In the genomic region with DNA sequence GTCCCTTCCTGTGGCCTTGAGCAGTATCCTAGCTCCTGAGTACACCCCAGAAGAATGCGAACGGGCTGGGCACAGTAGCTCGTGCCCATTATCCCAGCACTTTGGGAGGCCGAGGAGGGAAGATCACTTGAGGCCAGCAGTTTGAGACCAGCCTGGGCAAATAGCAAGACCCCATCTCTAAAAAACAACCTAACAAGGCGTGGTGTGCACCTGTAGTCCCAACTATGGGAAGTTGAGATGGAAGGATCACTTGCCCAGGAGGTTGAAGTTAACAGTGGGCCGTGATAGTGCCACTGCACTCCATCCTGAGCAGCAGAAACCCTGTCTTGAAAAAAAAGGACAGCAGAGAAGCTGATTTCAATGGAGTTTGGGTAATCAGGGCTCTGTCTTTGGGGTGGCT, we compare ENCODE assay signal across 1 cellular context.
TF ChIP-seq lines count a peak whose summit lies in the region.

No MANE protein-coding gene starts in this region.

TF ChIP-seq in K562, 482 proteins besides CTCF, POLR2A, EP300 and RAD21 (continues in another document):
- TF ChIP-seq NFIC (IDR thresholded peaks at IDR 0.05), result no peak
- TF ChIP-seq, protein P1, sequence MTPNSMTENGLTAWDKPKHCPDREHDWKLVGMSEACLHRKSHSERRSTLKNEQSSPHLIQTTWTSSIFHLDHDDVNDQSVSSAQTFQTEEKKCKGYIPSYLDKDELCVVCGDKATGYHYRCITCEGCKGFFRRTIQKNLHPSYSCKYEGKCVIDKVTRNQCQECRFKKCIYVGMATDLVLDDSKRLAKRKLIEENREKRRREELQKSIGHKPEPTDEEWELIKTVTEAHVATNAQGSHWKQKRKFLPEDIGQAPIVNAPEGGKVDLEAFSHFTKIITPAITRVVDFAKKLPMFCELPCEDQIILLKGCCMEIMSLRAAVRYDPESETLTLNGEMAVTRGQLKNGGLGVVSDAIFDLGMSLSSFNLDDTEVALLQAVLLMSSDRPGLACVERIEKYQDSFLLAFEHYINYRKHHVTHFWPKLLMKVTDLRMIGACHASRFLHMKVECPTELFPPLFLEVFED (CRISPR knock-in tag; conservative IDR thresholded peaks at IDR 0.05), result 0 out of 2 replicates have a peak, but pooled peaks have one; percentile 3
- TF ChIP-seq YBX1 (IDR thresholded peaks at IDR 0.05), result no peak
- TF ChIP-seq, protein P2, sequence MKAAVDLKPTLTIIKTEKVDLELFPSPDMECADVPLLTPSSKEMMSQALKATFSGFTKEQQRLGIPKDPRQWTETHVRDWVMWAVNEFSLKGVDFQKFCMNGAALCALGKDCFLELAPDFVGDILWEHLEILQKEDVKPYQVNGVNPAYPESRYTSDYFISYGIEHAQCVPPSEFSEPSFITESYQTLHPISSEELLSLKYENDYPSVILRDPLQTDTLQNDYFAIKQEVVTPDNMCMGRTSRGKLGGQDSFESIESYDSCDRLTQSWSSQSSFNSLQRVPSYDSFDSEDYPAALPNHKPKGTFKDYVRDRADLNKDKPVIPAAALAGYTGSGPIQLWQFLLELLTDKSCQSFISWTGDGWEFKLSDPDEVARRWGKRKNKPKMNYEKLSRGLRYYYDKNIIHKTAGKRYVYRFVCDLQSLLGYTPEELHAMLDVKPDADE (conservative IDR thresholded peaks at IDR 0.05; ENCODE audit: control insufficient read depth, low read depth, low read length), result no peak
- no peak for TF ChIP-seq ZNF174 (CRISPR knock-in tag; IDR thresholded peaks at IDR 0.05)
- TF ChIP-seq, protein P3, sequence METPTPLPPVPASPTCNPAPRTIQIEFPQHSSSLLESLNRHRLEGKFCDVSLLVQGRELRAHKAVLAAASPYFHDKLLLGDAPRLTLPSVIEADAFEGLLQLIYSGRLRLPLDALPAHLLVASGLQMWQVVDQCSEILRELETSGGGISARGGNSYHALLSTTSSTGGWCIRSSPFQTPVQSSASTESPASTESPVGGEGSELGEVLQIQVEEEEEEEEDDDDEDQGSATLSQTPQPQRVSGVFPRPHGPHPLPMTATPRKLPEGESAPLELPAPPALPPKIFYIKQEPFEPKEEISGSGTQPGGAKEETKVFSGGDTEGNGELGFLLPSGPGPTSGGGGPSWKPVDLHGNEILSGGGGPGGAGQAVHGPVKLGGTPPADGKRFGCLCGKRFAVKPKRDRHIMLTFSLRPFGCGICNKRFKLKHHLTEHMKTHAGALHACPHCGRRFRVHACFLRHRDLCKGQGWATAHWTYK (CRISPR knock-in tag; IDR thresholded peaks at IDR 0.05), result no peak
- peak; percentile 97 for TF ChIP-seq ZNF121 (CRISPR knock-in tag; conservative IDR thresholded peaks at IDR 0.05)
- no peak for TF ChIP-seq U2AF2 (optimal IDR thresholded peaks at IDR 0.05; ENCODE audit: low read depth, low read length)
- TF ChIP-seq, protein P4, sequence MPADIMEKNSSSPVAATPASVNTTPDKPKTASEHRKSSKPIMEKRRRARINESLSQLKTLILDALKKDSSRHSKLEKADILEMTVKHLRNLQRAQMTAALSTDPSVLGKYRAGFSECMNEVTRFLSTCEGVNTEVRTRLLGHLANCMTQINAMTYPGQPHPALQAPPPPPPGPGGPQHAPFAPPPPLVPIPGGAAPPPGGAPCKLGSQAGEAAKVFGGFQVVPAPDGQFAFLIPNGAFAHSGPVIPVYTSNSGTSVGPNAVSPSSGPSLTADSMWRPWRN (IDR thresholded peaks at IDR 0.05; ENCODE audit: low read depth), result no peak
- TF ChIP-seq COPS2 (conservative IDR thresholded peaks at IDR 0.05), result no peak
- TF ChIP-seq XRCC3 (IDR thresholded peaks at IDR 0.05), result no peak
- peak; percentile 49; the same call in 1 of the 2 replicates for TF ChIP-seq POLR2AphosphoS5 (IDR thresholded peaks at IDR 0.05; ENCODE audit: control insufficient read depth, insufficient read depth, low read depth, low read length)
- TF ChIP-seq PHB2 (IDR thresholded peaks at IDR 0.05; ENCODE audit: low read depth), result no peak
- TF ChIP-seq, protein P5, sequence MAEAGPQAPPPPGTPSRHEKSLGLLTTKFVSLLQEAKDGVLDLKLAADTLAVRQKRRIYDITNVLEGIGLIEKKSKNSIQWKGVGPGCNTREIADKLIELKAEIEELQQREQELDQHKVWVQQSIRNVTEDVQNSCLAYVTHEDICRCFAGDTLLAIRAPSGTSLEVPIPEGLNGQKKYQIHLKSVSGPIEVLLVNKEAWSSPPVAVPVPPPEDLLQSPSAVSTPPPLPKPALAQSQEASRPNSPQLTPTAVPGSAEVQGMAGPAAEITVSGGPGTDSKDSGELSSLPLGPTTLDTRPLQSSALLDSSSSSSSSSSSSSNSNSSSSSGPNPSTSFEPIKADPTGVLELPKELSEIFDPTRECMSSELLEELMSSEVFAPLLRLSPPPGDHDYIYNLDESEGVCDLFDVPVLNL (CRISPR knock-in tag; IDR thresholded peaks at IDR 0.05; ENCODE audit: low read depth), result no peak
- TF ChIP-seq PTRF (tag; IDR thresholded peaks at IDR 0.05), result no peak
- TF ChIP-seq, protein P6, sequence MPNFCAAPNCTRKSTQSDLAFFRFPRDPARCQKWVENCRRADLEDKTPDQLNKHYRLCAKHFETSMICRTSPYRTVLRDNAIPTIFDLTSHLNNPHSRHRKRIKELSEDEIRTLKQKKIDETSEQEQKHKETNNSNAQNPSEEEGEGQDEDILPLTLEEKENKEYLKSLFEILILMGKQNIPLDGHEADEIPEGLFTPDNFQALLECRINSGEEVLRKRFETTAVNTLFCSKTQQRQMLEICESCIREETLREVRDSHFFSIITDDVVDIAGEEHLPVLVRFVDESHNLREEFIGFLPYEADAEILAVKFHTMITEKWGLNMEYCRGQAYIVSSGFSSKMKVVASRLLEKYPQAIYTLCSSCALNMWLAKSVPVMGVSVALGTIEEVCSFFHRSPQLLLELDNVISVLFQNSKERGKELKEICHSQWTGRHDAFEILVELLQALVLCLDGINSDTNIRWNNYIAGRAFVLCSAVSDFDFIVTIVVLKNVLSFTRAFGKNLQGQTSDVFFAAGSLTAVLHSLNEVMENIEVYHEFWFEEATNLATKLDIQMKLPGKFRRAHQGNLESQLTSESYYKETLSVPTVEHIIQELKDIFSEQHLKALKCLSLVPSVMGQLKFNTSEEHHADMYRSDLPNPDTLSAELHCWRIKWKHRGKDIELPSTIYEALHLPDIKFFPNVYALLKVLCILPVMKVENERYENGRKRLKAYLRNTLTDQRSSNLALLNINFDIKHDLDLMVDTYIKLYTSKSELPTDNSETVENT (CRISPR knock-in tag; IDR thresholded peaks at IDR 0.05), result no peak
- TF ChIP-seq ZNF253 (CRISPR knock-in tag; conservative IDR thresholded peaks at IDR 0.05), result peak; percentile 67; the same call in 1 of the 2 replicates
- no peak for TF ChIP-seq SRSF3 (IDR thresholded peaks at IDR 0.05; ENCODE audit: insufficient read depth, low read length)
- no peak for TF ChIP-seq NR4A1 (CRISPR knock-in tag; IDR thresholded peaks at IDR 0.05)
- TF ChIP-seq NR4A1 (tag; IDR thresholded peaks at IDR 0.05), result no peak
- TF ChIP-seq TRIM28 (IDR thresholded peaks at IDR 0.05), result no peak
- TF ChIP-seq ZNF124 (CRISPR knock-in tag; IDR thresholded peaks at IDR 0.05), result no peak
- TF ChIP-seq SP1 (CRISPR knock-in tag; IDR thresholded peaks at IDR 0.05), result 0 out of 2 replicates have a peak, but pooled peaks have one; percentile 4
- no peak for TF ChIP-seq SIX5 (IDR thresholded peaks at IDR 0.05; ENCODE audit: borderline replicate concordance in 1 of 2, insufficient read depth in 1 of 2, low read depth in 1 of 2, low read length in 2 of 2)
- TF ChIP-seq, protein P7, sequence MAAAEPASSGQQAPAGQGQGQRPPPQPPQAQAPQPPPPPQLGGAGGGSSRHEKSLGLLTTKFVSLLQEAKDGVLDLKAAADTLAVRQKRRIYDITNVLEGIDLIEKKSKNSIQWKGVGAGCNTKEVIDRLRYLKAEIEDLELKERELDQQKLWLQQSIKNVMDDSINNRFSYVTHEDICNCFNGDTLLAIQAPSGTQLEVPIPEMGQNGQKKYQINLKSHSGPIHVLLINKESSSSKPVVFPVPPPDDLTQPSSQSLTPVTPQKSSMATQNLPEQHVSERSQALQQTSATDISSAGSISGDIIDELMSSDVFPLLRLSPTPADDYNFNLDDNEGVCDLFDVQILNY (CRISPR knock-in tag; IDR thresholded peaks at IDR 0.05), result peak; percentile 79
- TF ChIP-seq, protein P8, sequence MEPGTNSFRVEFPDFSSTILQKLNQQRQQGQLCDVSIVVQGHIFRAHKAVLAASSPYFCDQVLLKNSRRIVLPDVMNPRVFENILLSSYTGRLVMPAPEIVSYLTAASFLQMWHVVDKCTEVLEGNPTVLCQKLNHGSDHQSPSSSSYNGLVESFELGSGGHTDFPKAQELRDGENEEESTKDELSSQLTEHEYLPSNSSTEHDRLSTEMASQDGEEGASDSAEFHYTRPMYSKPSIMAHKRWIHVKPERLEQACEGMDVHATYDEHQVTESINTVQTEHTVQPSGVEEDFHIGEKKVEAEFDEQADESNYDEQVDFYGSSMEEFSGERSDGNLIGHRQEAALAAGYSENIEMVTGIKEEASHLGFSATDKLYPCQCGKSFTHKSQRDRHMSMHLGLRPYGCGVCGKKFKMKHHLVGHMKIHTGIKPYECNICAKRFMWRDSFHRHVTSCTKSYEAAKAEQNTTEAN (CRISPR knock-in tag; IDR thresholded peaks at IDR 0.05), result no peak
- TF ChIP-seq GATAD2B (IDR thresholded peaks at IDR 0.05; ENCODE audit: borderline replicate concordance), result no peak
- TF ChIP-seq ZNF431 (CRISPR knock-in tag; IDR thresholded peaks at IDR 0.05), result no peak
- TF ChIP-seq ZKSCAN1 (IDR thresholded peaks at IDR 0.05; ENCODE audit: low read depth, low read length), result no peak
- no peak for TF ChIP-seq HMGN3 (IDR thresholded peaks at IDR 0.05; ENCODE audit: borderline replicate concordance, extremely low read depth, insufficient read length, low read depth, low read length)
- TF ChIP-seq, protein P9, sequence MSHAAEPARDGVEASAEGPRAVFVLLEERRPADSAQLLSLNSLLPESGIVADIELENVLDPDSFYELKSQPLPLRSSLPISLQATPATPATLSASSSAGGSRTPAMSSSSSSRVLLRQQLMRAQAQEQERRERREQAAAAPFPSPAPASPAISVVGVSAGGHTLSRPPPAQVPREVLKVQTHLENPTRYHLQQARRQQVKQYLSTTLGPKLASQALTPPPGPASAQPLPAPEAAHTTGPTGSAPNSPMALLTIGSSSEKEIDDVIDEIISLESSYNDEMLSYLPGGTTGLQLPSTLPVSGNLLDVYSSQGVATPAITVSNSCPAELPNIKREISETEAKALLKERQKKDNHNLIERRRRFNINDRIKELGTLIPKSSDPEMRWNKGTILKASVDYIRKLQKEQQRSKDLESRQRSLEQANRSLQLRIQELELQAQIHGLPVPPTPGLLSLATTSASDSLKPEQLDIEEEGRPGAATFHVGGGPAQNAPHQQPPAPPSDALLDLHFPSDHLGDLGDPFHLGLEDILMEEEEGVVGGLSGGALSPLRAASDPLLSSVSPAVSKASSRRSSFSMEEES (CRISPR knock-in tag; IDR thresholded peaks at IDR 0.05), result no peak
- no peak for TF ChIP-seq KDM1A (IDR thresholded peaks at IDR 0.05)
- peak; percentile 70; the same call in 1 of the 2 replicates for TF ChIP-seq GABPB2 (CRISPR knock-in tag; conservative IDR thresholded peaks at IDR 0.05)
- TF ChIP-seq ZKSCAN3 (CRISPR knock-in tag; IDR thresholded peaks at IDR 0.05), result no peak
- TF ChIP-seq ZNF175 (CRISPR knock-in tag; IDR thresholded peaks at IDR 0.05; ENCODE audit: low read depth), result no peak
- TF ChIP-seq, protein P10, sequence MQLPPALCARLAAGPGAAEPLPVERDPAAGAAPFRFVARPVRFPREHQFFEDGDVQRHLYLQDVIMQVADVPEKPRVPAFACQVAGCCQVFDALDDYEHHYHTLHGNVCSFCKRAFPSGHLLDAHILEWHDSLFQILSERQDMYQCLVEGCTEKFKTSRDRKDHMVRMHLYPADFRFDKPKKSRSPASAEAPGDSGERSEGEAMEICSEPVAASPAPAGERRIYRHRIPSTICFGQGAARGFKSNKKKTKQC (CRISPR knock-in tag; IDR thresholded peaks at IDR 0.05), result no peak; the same call in 1 of the 2 replicates
- no peak for TF ChIP-seq STAT5A (IDR thresholded peaks at IDR 0.05; ENCODE audit: borderline replicate concordance, low read length)
- TF ChIP-seq, protein P11, sequence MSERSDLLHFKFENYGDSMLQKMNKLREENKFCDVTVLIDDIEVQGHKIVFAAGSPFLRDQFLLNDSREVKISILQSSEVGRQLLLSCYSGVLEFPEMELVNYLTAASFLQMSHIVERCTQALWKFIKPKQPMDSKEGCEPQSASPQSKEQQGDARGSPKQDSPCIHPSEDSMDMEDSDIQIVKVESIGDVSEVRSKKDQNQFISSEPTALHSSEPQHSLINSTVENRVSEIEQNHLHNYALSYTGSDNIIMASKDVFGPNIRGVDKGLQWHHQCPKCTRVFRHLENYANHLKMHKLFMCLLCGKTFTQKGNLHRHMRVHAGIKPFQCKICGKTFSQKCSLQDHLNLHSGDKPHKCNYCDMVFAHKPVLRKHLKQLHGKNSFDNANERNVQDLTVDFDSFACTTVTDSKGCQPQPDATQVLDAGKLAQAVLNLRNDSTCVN (CRISPR knock-in tag; IDR thresholded peaks at IDR 0.05), result no peak
- TF ChIP-seq JUN (IDR thresholded peaks at IDR 0.05; ENCODE audit: borderline replicate concordance, low read depth, low read length), result no peak
- no peak for TF ChIP-seq JUN (CRISPR knock-in tag; IDR thresholded peaks at IDR 0.05; ENCODE audit: borderline replicate concordance)
- no peak for TF ChIP-seq LARP7 (IDR thresholded peaks at IDR 0.05)
- no peak for TF ChIP-seq GABPA (tag; conservative IDR thresholded peaks at IDR 0.05; ENCODE audit: low read depth)
- TF ChIP-seq, protein P12, sequence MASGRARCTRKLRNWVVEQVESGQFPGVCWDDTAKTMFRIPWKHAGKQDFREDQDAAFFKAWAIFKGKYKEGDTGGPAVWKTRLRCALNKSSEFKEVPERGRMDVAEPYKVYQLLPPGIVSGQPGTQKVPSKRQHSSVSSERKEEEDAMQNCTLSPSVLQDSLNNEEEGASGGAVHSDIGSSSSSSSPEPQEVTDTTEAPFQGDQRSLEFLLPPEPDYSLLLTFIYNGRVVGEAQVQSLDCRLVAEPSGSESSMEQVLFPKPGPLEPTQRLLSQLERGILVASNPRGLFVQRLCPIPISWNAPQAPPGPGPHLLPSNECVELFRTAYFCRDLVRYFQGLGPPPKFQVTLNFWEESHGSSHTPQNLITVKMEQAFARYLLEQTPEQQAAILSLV (tag; IDR thresholded peaks at IDR 0.05), result no peak
- TF ChIP-seq CBX5 (IDR thresholded peaks at IDR 0.05; ENCODE audit: borderline replicate concordance, low read depth), result no peak
- no peak for TF ChIP-seq ETV6 (IDR thresholded peaks at IDR 0.05; ENCODE audit: borderline replicate concordance in 1 of 2, low read depth in 2 of 2, low read length in 1 of 2)
- no peak for TF ChIP-seq ETV6 (CRISPR knock-in tag; IDR thresholded peaks at IDR 0.05; ENCODE audit: borderline replicate concordance)
- no peak for TF ChIP-seq RFX1 (IDR thresholded peaks at IDR 0.05)
- no peak for TF ChIP-seq ZZZ3 (IDR thresholded peaks at IDR 0.05)
- no peak for TF ChIP-seq EHMT2 (IDR thresholded peaks at IDR 0.05)
- no peak for TF ChIP-seq ZNF717 (CRISPR knock-in tag; IDR thresholded peaks at IDR 0.05)
- TF ChIP-seq, protein P13, sequence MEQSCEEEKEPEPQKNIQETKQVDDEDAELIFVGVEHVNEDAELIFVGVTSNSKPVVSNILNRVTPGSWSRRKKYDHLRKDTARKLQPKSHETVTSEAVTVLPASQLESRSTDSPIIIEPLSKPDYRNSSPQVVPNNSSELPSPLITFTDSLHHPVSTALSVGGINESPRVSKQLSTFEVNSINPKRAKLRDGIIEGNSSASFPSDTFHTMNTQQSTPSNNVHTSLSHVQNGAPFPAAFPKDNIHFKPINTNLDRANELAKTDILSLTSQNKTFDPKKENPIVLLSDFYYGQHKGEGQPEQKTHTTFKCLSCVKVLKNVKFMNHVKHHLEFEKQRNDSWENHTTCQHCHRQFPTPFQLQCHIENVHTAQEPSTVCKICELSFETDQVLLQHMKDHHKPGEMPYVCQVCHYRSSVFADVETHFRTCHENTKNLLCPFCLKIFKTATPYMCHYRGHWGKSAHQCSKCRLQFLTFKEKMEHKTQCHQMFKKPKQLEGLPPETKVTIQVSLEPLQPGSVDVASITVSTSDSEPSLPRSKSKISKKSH (CRISPR knock-in tag; IDR thresholded peaks at IDR 0.05), result no peak
- no peak for TF ChIP-seq FOXJ2 (tag; IDR thresholded peaks at IDR 0.05)
- 0 out of 2 replicates have a peak, but pooled peaks have one; percentile 41 for TF ChIP-seq PML (IDR thresholded peaks at IDR 0.05; ENCODE audit: low read length)
